22 cellular contexts compared by ENCODE assay signal in genomic region chr17:64186171-64187092, GRCh38.
"Had no signal": no experiment of that assay in that cellular context is flagged by ENCODE, and none has a peak within 500 bp of the region (broad histone marks: within the 10 kb centered on the region; RNA-seq: fewer than 3 reads in every experiment).

No MANE protein-coding gene starts in this region.

- H3K9me3 ChIP-seq: gastroesophageal sphincter, lower lobe of right lung, neutrophil, pancreas, transverse colon had no signal

- H3K4me3 Mint-ChIP-seq: activated CD4-positive, alpha-beta memory T cell treated with anti-CD3 and anti-CD28 coated beads for 36 hours; activated naive CD8-positive, alpha-beta T cell treated with anti-CD3 and anti-CD28 coated beads, Interleukin-2, amount 10 ng/mL, durations not matched to agents 7 days and 5 days; activated T-helper 17 cell treated with anti-CD3 and anti-CD28 coated beads, Interleukin-2, amount 50 U/mL, for 72 hours; natural killer cell; T-helper 2 cell treated with Interferon-gamma antibody and Interleukin-4, amounts not matched to agents 5 μg/mL and 100 μg/mL, for 36 hours; WTC11 had no signal

- ATAC-seq: activated T-helper 17 cell treated with anti-CD3 and anti-CD28 coated beads, Interleukin-2, amount 50 U/mL, for 72 hours; natural killer cell; WTC11 had no signal

- H3K27me3 Mint-ChIP-seq: activated CD4-positive, alpha-beta memory T cell treated with anti-CD3 and anti-CD28 coated beads for 36 hours; activated naive CD8-positive, alpha-beta T cell treated with anti-CD3 and anti-CD28 coated beads, Interleukin-2, amount 10 ng/mL, durations not matched to agents 7 days and 5 days; activated T-helper 17 cell treated with anti-CD3 and anti-CD28 coated beads, Interleukin-2, amount 50 U/mL, for 72 hours had no signal

- DNase-seq: activated CD4-positive, alpha-beta memory T cell treated with anti-CD3 and anti-CD28 coated beads for 36 hours; activated CD4-positive, alpha-beta T cell treated with anti-CD3 and anti-CD28 coated beads for 4 hours; activated naive CD4-positive, alpha-beta T cell treated with Interleukin-2 at 50 U/mL for 16 hours; activated naive CD8-positive, alpha-beta T cell treated with anti-CD3 and anti-CD28 coated beads, Interleukin-2, amount 10 ng/mL, durations not matched to agents 7 days and 5 days; activated T-cell treated with anti-CD3 and anti-CD28 coated beads for 4 hours; central memory CD4-positive, alpha-beta T cell; erythroblast; natural killer cell; pancreas; stimulated activated CD4-positive, alpha-beta T cell treated with anti-CD3 and anti-CD28 coated beads, Interleukin-1b, Interleukin-23, amount 100 ng/mL, for 48 hours; stimulated activated naive CD4-positive, alpha-beta T cell treated with Interleukin-2 at 50 U/mL for 16 hours; transverse colon had no signal

- H3K36me3 Mint-ChIP-seq: natural killer cell, WTC11 had no signal

- H3K9me3 Mint-ChIP-seq: activated CD4-positive, alpha-beta memory T cell treated with anti-CD3 and anti-CD28 coated beads for 36 hours; activated T-helper 17 cell treated with anti-CD3 and anti-CD28 coated beads, Interleukin-2, amount 50 U/mL, for 72 hours; natural killer cell; T-helper 2 cell treated with Interferon-gamma antibody and Interleukin-4, amounts not matched to agents 5 μg/mL and 100 μg/mL, for 36 hours; WTC11 had no signal

- H3K36me3 ChIP-seq: brain microvascular endothelial cell, transverse colon had no signal

- H3K27me3 ChIP-seq: brain microvascular endothelial cell, gastroesophageal sphincter, neutrophil, pancreas, transverse colon had no signal

- FAIRE-seq: colon, endometrium, pancreas, TTC549 had no signal

- H3K4me1 Mint-ChIP-seq: WTC11 had no signal

- H3K27ac Mint-ChIP-seq: activated CD4-positive, alpha-beta memory T cell treated with anti-CD3 and anti-CD28 coated beads for 36 hours; activated T-helper 17 cell treated with anti-CD3 and anti-CD28 coated beads, Interleukin-2, amount 50 U/mL, for 72 hours; natural killer cell; T-helper 2 cell treated with Interferon-gamma antibody and Interleukin-4, amounts not matched to agents 5 μg/mL and 100 μg/mL, for 36 hours; WTC11 had no signal

- H3K4me3 ChIP-seq: gastroesophageal sphincter, lower lobe of right lung, pancreas, transverse colon had no signal

- H3K4me1 ChIP-seq: transverse colon had no signal

- H3K27ac ChIP-seq: brain microvascular endothelial cell, lower lobe of right lung, pancreas, transverse colon had no signal
